ENCODE assay signal across 25 cellular contexts in the genomic region with DNA sequence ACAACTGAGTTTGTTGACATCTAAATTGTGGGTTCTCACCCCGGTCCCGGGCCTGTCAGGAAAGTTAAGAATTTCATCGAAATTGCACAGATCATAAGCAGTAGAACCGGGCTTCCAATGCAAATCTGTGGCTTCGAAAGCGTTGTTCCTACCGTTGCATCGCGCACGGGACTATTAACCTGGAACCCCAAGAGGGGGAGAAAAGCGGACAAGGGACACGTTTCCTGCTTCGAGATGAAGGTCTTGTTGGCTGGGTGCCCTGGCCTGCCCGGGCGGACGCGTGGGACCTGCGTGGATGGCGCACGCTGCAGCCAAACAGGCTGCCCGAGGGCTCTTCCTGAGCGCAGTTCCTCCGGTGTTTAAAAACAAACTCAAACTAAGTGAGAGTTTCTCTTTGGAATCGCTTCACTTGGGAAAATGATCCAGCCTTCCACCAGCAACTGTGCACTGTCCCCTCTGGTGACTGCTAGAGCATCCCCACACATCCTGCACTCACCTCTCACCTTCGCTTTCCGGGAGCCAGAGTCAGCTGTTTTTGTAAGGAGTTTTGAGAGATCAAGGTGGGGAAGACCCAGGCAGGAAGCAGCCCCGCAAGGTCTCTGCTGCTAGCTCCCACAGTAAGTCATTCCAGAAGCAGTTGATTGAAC. TPM values are rescaled to one million over a fixed set of nuclear protein-coding genes. Genes with fewer than 3 reads are reported as not detected.
DNase-seq lines count a peak whose midpoint lies in the region; ATAC-seq and TF ChIP-seq lines count a peak whose summit lies in the region.
"Had no signal": no experiment of that assay in that cellular context is flagged by ENCODE, and none has a peak within 500 bp of the region (broad histone marks: within the 10 kb centered on the region; RNA-seq: fewer than 3 reads in every experiment).

No MANE protein-coding gene starts in this region.

- intact Hi-C loops in left ventricle myocardium superior (cut with micrococcal nuclease), result loop anchor here (10.0 kb wide), 1 partner anchor 166 kb away; no protein-coding TSS in a partner anchor

- H3K9me3 ChIP-seq in HUES6 (ENCODE audit: control insufficient read depth, insufficient read depth, low read depth, low read length) (no peaks in the 10 kb centered on the region), neural progenitor cell (ENCODE audit: low read depth) (no peaks in the 10 kb centered on the region)
- H3K9me3 ChIP-seq: left lung, tibial artery had no signal

- H2AFZ ChIP-seq in neural progenitor cell (replicated peaks), result no peak overlapping the region

- peaks cover 100% of the 10 kb centered on the region for H3K27me3 ChIP-seq in HUES6 (ENCODE audit: control insufficient read depth, insufficient read depth, low read length)
- H3K27me3 ChIP-seq in neural progenitor cell, result peaks cover 100% of the 10 kb centered on the region

- peaks cover 88% of the 10 kb centered on the region for H3K27me3 Mint-ChIP-seq in T-helper 2 cell treated with Interferon-gamma antibody and Interleukin-4, amounts not matched to agents 5 μg/mL and 100 μg/mL, for 36 hours (ENCODE audit: low read depth)
- H3K27me3 Mint-ChIP-seq in neural progenitor cell (ENCODE audit: insufficient read depth, low read depth), result peaks cover 90% of the 10 kb centered on the region

- H3K4me1 Mint-ChIP-seq in T-helper 2 cell treated with Interferon-gamma antibody and Interleukin-4, amounts not matched to agents 5 μg/mL and 100 μg/mL, for 36 hours (ENCODE audit: low read depth), result peaks cover 2% of the 10 kb centered on the region
- peaks cover 16% of the 10 kb centered on the region for H3K4me1 Mint-ChIP-seq in neural progenitor cell

- H3K27ac ChIP-seq in HUES6 (ENCODE audit: low read depth, low read length) (no peak overlapping the region), neural progenitor cell (no peak overlapping the region)
- H3K27ac ChIP-seq: left lung, tibial artery had no signal

- no peak overlapping the region for H3K4me2 ChIP-seq in neural progenitor cell

- H3K27ac Mint-ChIP-seq in T-helper 2 cell treated with Interferon-gamma antibody and Interleukin-4, amounts not matched to agents 5 μg/mL and 100 μg/mL, for 36 hours, result peak overlapping the region; percentile 19
- H3K27ac Mint-ChIP-seq in neural progenitor cell, result no peak overlapping the region
- H3K27ac Mint-ChIP-seq: dendritic cell treated with granulocyte-macrophage colony-stimulating factor and Interleukin-4, amounts not matched to agents 40 ng/mL and 50 ng/mL, for 4 days had no signal

- H3K36me3 ChIP-seq in HUES6 (ENCODE audit: control insufficient read depth, insufficient read depth, low read length), result no peaks in the 10 kb centered on the region
- H3K36me3 ChIP-seq in neural progenitor cell, result no peaks in the 10 kb centered on the region
- H3K36me3 ChIP-seq: left lung, tibial artery had no signal

- DNase-seq in T-helper 2 cell treated with Interferon-gamma antibody and Interleukin-4, amounts not matched to agents 5 μg/mL and 100 μg/mL, for 36 hours (ENCODE audit: low spot score), result no peak
- DNase-seq in T-helper 2 cell (no peak), left ventricle myocardium superior (peak; percentile 41), neural progenitor cell (ENCODE audit: low spot score) (no peak), KBM-7 (no peak), NK-92 (lab: John Stamatoyannopoulos, UW; ENCODE audit: unreplicated experiment) (no peak)
- DNase-seq: 8988T; activated CD4-positive, alpha-beta T cell treated with anti-CD3 and anti-CD28 coated beads, Interleukin-2, amount 50 U/mL, for 4 hours; activated gamma-delta T cell; amygdala; CD4-positive, alpha-beta memory T cell; NCI-H187; NCI-H2227 treated with DMSO at 0.1 percent for 48 hours; NCI-H748 treated with DMSO at 0.1 percent for 48 hours; nucleus accumbens; SHP77; stimulated activated CD4-positive, alpha-beta T cell treated with anti-CD3 and anti-CD28 coated beads, Interleukin-4, amount 100 ng/mL, for 4 hours; stimulated activated naive CD8-positive, alpha-beta T cell treated with anti-CD3 and anti-CD28 coated beads, Interleukin-15, amount 100 ng/mL, for 72 hours; tibial artery had no signal

- peaks cover 4% of the 10 kb centered on the region for H3K36me3 Mint-ChIP-seq in T-helper 2 cell treated with Interferon-gamma antibody and Interleukin-4, amounts not matched to agents 5 μg/mL and 100 μg/mL, for 36 hours (ENCODE audit: low read depth)
- no peaks in the 10 kb centered on the region for H3K36me3 Mint-ChIP-seq in neural progenitor cell

- peaks cover 4% of the 10 kb centered on the region for H3K9me3 Mint-ChIP-seq in T-helper 2 cell treated with Interferon-gamma antibody and Interleukin-4, amounts not matched to agents 5 μg/mL and 100 μg/mL, for 36 hours
- H3K9me3 Mint-ChIP-seq in neural progenitor cell, result peaks cover 7% of the 10 kb centered on the region
- H3K9me3 Mint-ChIP-seq: dendritic cell treated with granulocyte-macrophage colony-stimulating factor and Interleukin-4, amounts not matched to agents 40 ng/mL and 50 ng/mL, for 4 days; stimulated activated naive CD8-positive, alpha-beta T cell treated with anti-CD3 and anti-CD28 coated beads, Interleukin-15, amount 100 ng/mL, for 72 hours had no signal

- in situ Hi-C loops in KBM-7 (cut with MboI; ENCODE audit: low pct_unique_long_range_greater_than_20kb, low sequenced_read_pairs), result no loop called here

- H3K4me3 ChIP-seq in HUES6 (ENCODE audit: low read depth, low read length), result peak overlapping the region; percentile 58; the same call in 1 of the 2 replicates
- no peak overlapping the region for H3K4me3 ChIP-seq in neural progenitor cell
- H3K4me3 ChIP-seq: left lung, tibial artery had no signal

- H3K4me3 Mint-ChIP-seq in T-helper 2 cell treated with Interferon-gamma antibody and Interleukin-4, amounts not matched to agents 5 μg/mL and 100 μg/mL, for 36 hours, result no peak overlapping the region
- peak overlapping the region; percentile 3 for H3K4me3 Mint-ChIP-seq in neural progenitor cell
- H3K4me3 Mint-ChIP-seq: dendritic cell treated with granulocyte-macrophage colony-stimulating factor and Interleukin-4, amounts not matched to agents 40 ng/mL and 50 ng/mL, for 4 days had no signal

- H3K9ac ChIP-seq in HUES6 (ENCODE audit: low read length) (no peak overlapping the region), neural progenitor cell (no peak overlapping the region)

- H3K79me2 ChIP-seq in neural progenitor cell (ENCODE audit: low read depth), result no peaks in the 10 kb centered on the region

- H4K20me1 ChIP-seq in neural progenitor cell (ENCODE audit: low read depth), result peaks cover 72% of the 10 kb centered on the region

- H3F3A ChIP-seq in neural progenitor cell (ENCODE audit: low read depth), result peaks cover 18% of the 10 kb centered on the region

- TF ChIP-seq CTCF in neural progenitor cell (IDR thresholded peaks at IDR 0.05), result no peak

- ATAC-seq in left ventricle myocardium superior (no peak), GM18498 (IDR thresholded peaks at IDR 0.05; ENCODE audit: unreplicated experiment) (no peak)
- ATAC-seq: left lung; stimulated activated naive CD8-positive, alpha-beta T cell treated with anti-CD3 and anti-CD28 coated beads, Interleukin-15, amount 100 ng/mL, for 72 hours had no signal

- peaks cover 60% of the 10 kb centered on the region for H3K4me1 ChIP-seq in HUES6 (ENCODE audit: control insufficient read depth, insufficient read depth, low read length)
- peaks cover 6% of the 10 kb centered on the region for H3K4me1 ChIP-seq in neural progenitor cell

RNA-seq across cellular contexts. Expression of a gene that starts 5.1 kb away (rescaled TPM):
- total RNA-seq in left ventricle myocardium superior (193 TPM), neural progenitor cell (ENCODE audit: low replicate concordance) (not detected in 2 replicates)
- total RNA-seq: CD4-positive, alpha-beta memory T cell; endothelial cell of umbilical vein; LHCN-M2 had no signal

Comparison
In these comparisons a context has a peak if more than half of its experiments do, and no peak if none do; other contexts are left out.
1. RNA of a gene that starts 5.1 kb away (total RNA-seq): 193 TPM in left ventricle myocardium superior (single experiment); not detected in neural progenitor cell; every median in the first group is over 100 times any median in the second.